18 cellular contexts compared by ENCODE assay signal in the genomic region with DNA sequence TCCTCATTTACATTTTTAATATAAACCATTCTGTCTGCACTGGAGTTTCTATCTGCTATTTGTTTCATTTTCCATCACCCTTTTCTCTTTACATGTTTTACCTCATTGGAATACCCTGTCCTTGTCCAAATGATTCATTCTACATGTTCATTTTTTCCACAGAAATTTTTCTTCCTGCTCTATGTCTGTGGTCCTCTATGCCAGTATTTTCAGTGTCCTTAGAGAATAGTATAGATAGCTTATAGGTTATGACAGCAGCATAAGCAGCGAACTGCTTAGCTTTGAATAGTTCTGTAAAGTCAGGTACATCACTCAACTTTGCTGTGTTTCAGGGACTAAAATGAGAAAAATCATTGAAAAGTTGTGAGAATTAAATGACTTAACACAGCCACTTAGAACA.
DNase-seq lines count a peak whose midpoint lies in the region; ATAC-seq, FAIRE-seq and TF ChIP-seq lines count a peak whose summit lies in the region.
"Had no signal": no experiment of that assay in that cellular context is flagged by ENCODE, and none has a peak within 500 bp of the region (broad histone marks: within the 10 kb centered on the region; RNA-seq: fewer than 3 reads in every experiment).

No MANE protein-coding gene starts in this region.

- TF ChIP-seq CTCF in PC-3 (conservative IDR thresholded peaks at IDR 0.05; ENCODE audit: low read depth, low read length): no peak
- no peak for TF ChIP-seq CTCF in endothelial cell of umbilical vein (IDR thresholded peaks at IDR 0.05; ENCODE audit: extremely low read depth in 1 of 2, insufficient read depth in 1 of 2, low read depth in 1 of 2, low read length in 2 of 2)
- no peak for TF ChIP-seq CTCF in osteoblast (IDR thresholded peaks at IDR 0.05; ENCODE audit: extremely low read depth, low read depth, low read length)
- TF ChIP-seq CTCF in heart right ventricle (IDR thresholded peaks at IDR 0.05): no peak

- no peak for TF ChIP-seq POLR2A in endothelial cell of umbilical vein (IDR thresholded peaks at IDR 0.05; ENCODE audit: low read depth, low read length)

- ATAC-seq in PC-3 (no peak), heart right ventricle (no peak), GM19397 (IDR thresholded peaks at IDR 0.05; ENCODE audit: unreplicated experiment) (no peak)

- no peaks in the 10 kb centered on the region for H3F3A ChIP-seq in PC-3 (ENCODE audit: low read length, unreplicated experiment)

- no peak for FAIRE-seq in endothelial cell of umbilical vein (lab: Jason Lieb, UNC)

- BruUV-seq in PC-3 (replicated peaks; lab: Mats Ljungman, UMichigan) (no TSS peak), endothelial cell of umbilical vein (replicated peaks; lab: Mats Ljungman, UMichigan) (no TSS peak)

- no peaks in the 10 kb centered on the region for H3K9me1 ChIP-seq in endothelial cell of umbilical vein (replicated peaks; ENCODE audit: control insufficient read depth, extremely low read depth, insufficient read depth, low read length)

- no peak overlapping the region for H2AFZ ChIP-seq in ACC112 (ENCODE audit: low read length, unreplicated experiment)
- H2AFZ ChIP-seq in PC-3 (ENCODE audit: low read length): no peak overlapping the region
- no peak overlapping the region for H2AFZ ChIP-seq in endothelial cell of umbilical vein (ENCODE audit: low read depth, low read length)
- no peak overlapping the region for H2AFZ ChIP-seq in osteoblast (ENCODE audit: low read length)

- dilution Hi-C loops in endothelial cell of umbilical vein (cut with MboI; ENCODE audit: extremely low pct_ligation_motif_present, low sequenced_read_pairs): no loop called here

- H3K9me3 ChIP-seq in PC-3 (ENCODE audit: low read length): no peaks in the 10 kb centered on the region
- H3K9me3 ChIP-seq in endothelial cell of umbilical vein (replicated peaks; ENCODE audit: control insufficient read depth, insufficient read depth, low read length): peaks cover 1% of the 10 kb centered on the region
- H3K9me3 ChIP-seq in osteoblast (ENCODE audit: low read depth, low read length): no peaks in the 10 kb centered on the region
- peaks cover 0 to 15% (median 0%) of the 10 kb centered on the region in 11 donors for H3K9me3 ChIP-seq in heart right ventricle
- H3K9me3 ChIP-seq: HAP-1, Peyer's patch had no signal

- H3K4me3 ChIP-seq in ACC112 (ENCODE audit: low read depth, low read length): peak overlapping the region; percentile 58
- H3K4me3 ChIP-seq in PC-3 (ENCODE audit: low read length): no peak overlapping the region
- no peak overlapping the region for H3K4me3 ChIP-seq in endothelial cell of umbilical vein (replicated peaks in 1 of 3; ENCODE audit: insufficient read depth in 1 of 3, low read depth in 1 of 3, low read length in 3 of 3)
- H3K4me3 ChIP-seq in osteoblast (ENCODE audit: insufficient read depth, low read length): no peak overlapping the region
- no peak overlapping the region for H3K4me3 ChIP-seq in heart right ventricle
- H3K4me3 ChIP-seq: HAP-1, Peyer's patch had no signal

- WGBS in heart right ventricle, 2 donors: 91 to 95% methylated on average over 1 of the region's 1 CpG

- H3K79me2 ChIP-seq in ACC112 (ENCODE audit: control insufficient read depth, insufficient read depth, low read length, unreplicated experiment) (no peaks in the 10 kb centered on the region), PC-3 (ENCODE audit: low read length) (no peaks in the 10 kb centered on the region), endothelial cell of umbilical vein (ENCODE audit: control insufficient read depth, insufficient read depth, low read length) (no peaks in the 10 kb centered on the region), osteoblast (ENCODE audit: insufficient read depth, low read length) (no peaks in the 10 kb centered on the region)

- peak overlapping the region; percentile 67 for H3K27ac ChIP-seq in ACC112 (ENCODE audit: low read depth, low read length)
- H3K27ac ChIP-seq in PC-3 (ENCODE audit: low read length): no peak overlapping the region
- H3K27ac ChIP-seq in endothelial cell of umbilical vein (ENCODE audit: insufficient read depth, low read depth, low read length): no peak overlapping the region
- H3K27ac ChIP-seq in osteoblast (ENCODE audit: low read depth, low read length): peak overlapping the region; percentile 69
- no peak overlapping the region for H3K27ac ChIP-seq in heart right ventricle
- H3K27ac ChIP-seq: Peyer's patch had no signal

- POLR2A ChIA-PET in PC-3 (lab: Charles Lee; ENCODE audit: unreplicated experiment) (no interaction called here), endothelial cell of umbilical vein (lab: Charles Lee) (no interaction called here)

- H3K9ac ChIP-seq in PC-3 (ENCODE audit: low read length): no peak overlapping the region
- no peak overlapping the region for H3K9ac ChIP-seq in endothelial cell of umbilical vein (replicated peaks; ENCODE audit: extremely low read depth, insufficient read depth, low read length)

- peaks cover 34% of the 10 kb centered on the region for H3K4me1 ChIP-seq in ACC112 (ENCODE audit: control insufficient read depth, insufficient read depth, low read length, unreplicated experiment)
- H3K4me1 ChIP-seq in PC-3 (ENCODE audit: insufficient read depth, low read length): peaks cover 30% of the 10 kb centered on the region
- H3K4me1 ChIP-seq in endothelial cell of umbilical vein (ENCODE audit: control insufficient read depth, extremely low read depth, insufficient read depth, low read length): peaks cover 18% of the 10 kb centered on the region
- peaks cover 43% of the 10 kb centered on the region for H3K4me1 ChIP-seq in osteoblast (ENCODE audit: insufficient read depth, low read length)
- H3K4me1 ChIP-seq in heart right ventricle: peaks cover 0 to 4% (median 3%) of the 10 kb centered on the region in 9 donors
- H3K4me1 ChIP-seq: HAP-1, Peyer's patch had no signal

- CTCF ChIA-PET in PC-3 (lab: Charles Lee): no interaction called here
- CTCF ChIA-PET in endothelial cell of umbilical vein (lab: Charles Lee): interaction anchor here (2.3 to 4.4 kb wide), 4 partner anchors 251 to 923 kb away, joined by 9 to 56 read pairs (median 44); no protein-coding TSS in a partner anchor

- H3K9me2 ChIP-seq in PC-3 (replicated peaks; ENCODE audit: low read length): no peaks in the 10 kb centered on the region

- intact Hi-C loops in PC-3 (cut with micrococcal nuclease): loop anchor here (2.0 to 5.0 kb wide), 2 partner anchors 398 to 644 kb away; no protein-coding TSS in a partner anchor
- intact Hi-C loops in endothelial cell of umbilical vein (cut with micrococcal nuclease): loop anchor here (1.0 kb wide), 1 partner anchor 134 kb away; no protein-coding TSS in a partner anchor
- intact Hi-C loops in heart right ventricle (cut with DNase I): loop anchor here in 4 of 10 donors (5.0 to 10.0 kb wide), 3 partner anchors 454 to 926 kb away; no protein-coding TSS in a partner anchor
- intact Hi-C loops in head of caudate nucleus (cut with DNase I): loop anchor here (10.0 kb wide), 1 partner anchor 504 kb away; no protein-coding TSS in a partner anchor

- DNase-seq in PC-3: no peak
- peak; percentile 23 for DNase-seq in endothelial cell of umbilical vein (ENCODE audit: low read depth, low spot score)
- no peak for DNase-seq in osteoblast (ENCODE audit: insufficient read length, low spot score, missing footprints)
- no peak for DNase-seq in heart right ventricle
- no peak for DNase-seq in head of caudate nucleus
- DNase-seq: DMS 273 treated with DMSO at 0.1 percent for 48 hours, DND-41, Kasumi-1, MM.1S, NCI-H1092, NCI-H1436 treated with DMSO at 0.1 percent for 48 hours, NCI-H2171, NCI-H446, NCI-H526 treated with DMSO at 0.1 percent for 48 hours, Peyer's patch had no signal

- H3K36me3 ChIP-seq in ACC112 (ENCODE audit: insufficient read depth, low read length): peaks cover 6% of the 10 kb centered on the region
- no peaks in the 10 kb centered on the region for H3K36me3 ChIP-seq in PC-3 (ENCODE audit: low read depth, low read length)
- no peaks in the 10 kb centered on the region for H3K36me3 ChIP-seq in endothelial cell of umbilical vein (ENCODE audit: control insufficient read depth in 2 of 2, extremely low read depth in 1 of 2, insufficient read depth in 2 of 2, low read length in 2 of 2)
- H3K36me3 ChIP-seq in osteoblast (ENCODE audit: insufficient read depth, low read length): peaks cover 4% of the 10 kb centered on the region
- H3K36me3 ChIP-seq in heart right ventricle: no peaks in the 10 kb centered on the region
- H3K36me3 ChIP-seq: HAP-1, Peyer's patch had no signal

- H4K20me1 ChIP-seq in PC-3 (ENCODE audit: low read length) (no peaks in the 10 kb centered on the region), endothelial cell of umbilical vein (replicated peaks; ENCODE audit: control insufficient read depth, extremely low read depth, insufficient read depth, low read length) (no peaks in the 10 kb centered on the region), osteoblast (ENCODE audit: insufficient read depth, low read length) (no peaks in the 10 kb centered on the region)

- H3K27me3 ChIP-seq in ACC112 (ENCODE audit: insufficient read depth, low read length) (no peaks in the 10 kb centered on the region), PC-3 (ENCODE audit: low read length) (no peaks in the 10 kb centered on the region), endothelial cell of umbilical vein (ENCODE audit: control insufficient read depth in 2 of 2, insufficient read depth in 2 of 2, low read length in 2 of 2) (no peaks in the 10 kb centered on the region), osteoblast (ENCODE audit: insufficient read depth, low read length) (no peaks in the 10 kb centered on the region), heart right ventricle (no peaks in the 10 kb centered on the region)
- H3K27me3 ChIP-seq: Peyer's patch had no signal

- H3K4me2 ChIP-seq in PC-3 (ENCODE audit: low read length) (peak overlapping the region; percentile 44), endothelial cell of umbilical vein (ENCODE audit: insufficient read depth, low read length) (peak overlapping the region; percentile 16), osteoblast (ENCODE audit: insufficient read depth, low read length) (no peak overlapping the region)

TF ChIP-seq in endothelial cell of umbilical vein, 7 proteins besides CTCF, POLR2A, EP300 and RAD21:
- TF ChIP-seq FOS (IDR thresholded peaks at IDR 0.05; ENCODE audit: borderline replicate concordance, insufficient read depth, low read length) (no peak), EZH2 (IDR thresholded peaks at IDR 0.05; ENCODE audit: borderline replicate concordance, low read depth, low read length, severe bottlenecking) (no peak)
- TF ChIP-seq, protein P1, sequence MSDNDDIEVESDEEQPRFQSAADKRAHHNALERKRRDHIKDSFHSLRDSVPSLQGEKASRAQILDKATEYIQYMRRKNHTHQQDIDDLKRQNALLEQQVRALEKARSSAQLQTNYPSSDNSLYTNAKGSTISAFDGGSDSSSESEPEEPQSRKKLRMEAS (IDR thresholded peaks at IDR 0.05; ENCODE audit: insufficient read depth, insufficient read length): no peak

Comparison
In these comparisons a context has a peak if more than half of its experiments do, and no peak if none do; other contexts are left out.
1. H3K27ac ChIP-seq: peak in ACC112 (single experiment) and osteoblast (single experiment); none in PC-3 (single experiment), endothelial cell of umbilical vein (single experiment) and heart right ventricle (0 of 10).